ENCODE assay signal across 14 cellular contexts in the genomic region with DNA sequence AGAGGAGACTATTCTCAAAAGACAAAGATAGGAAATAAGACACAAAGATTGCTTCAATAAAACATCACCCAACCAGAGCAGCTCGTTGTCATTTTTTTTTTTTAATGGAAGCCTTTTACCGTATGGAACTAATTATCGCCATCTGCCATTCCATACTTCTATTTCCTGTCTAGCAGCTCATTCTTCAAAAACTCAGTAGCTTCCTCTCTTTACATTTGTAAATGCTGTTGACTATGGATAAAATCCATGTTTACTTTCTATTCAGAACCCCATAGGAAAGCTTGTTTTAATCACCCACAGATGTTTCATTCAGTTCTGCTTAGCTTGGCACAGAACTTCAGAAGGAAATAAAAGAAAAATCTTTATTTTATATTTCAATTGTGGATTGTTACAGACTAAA.
DNase-seq lines count a peak whose midpoint lies in the region; ATAC-seq and TF ChIP-seq lines count a peak whose summit lies in the region.
"Had no signal": no experiment of that assay in that cellular context is flagged by ENCODE, and none has a peak within 500 bp of the region (broad histone marks: within the 10 kb centered on the region; RNA-seq: fewer than 3 reads in every experiment).

No MANE protein-coding gene starts in this region.

- intact Hi-C loops in left ventricle myocardium inferior (cut with micrococcal nuclease) (no loop called here), natural killer cell (cut with micrococcal nuclease) (no loop called here)

- TF ChIP-seq CTCF in type B pancreatic cell (conservative IDR thresholded peaks at IDR 0.05) = no peak
- TF ChIP-seq CTCF in left ventricle myocardium inferior (IDR thresholded peaks at IDR 0.05; ENCODE audit: borderline replicate concordance) = no peak
- no peak for TF ChIP-seq CTCF in natural killer cell (IDR thresholded peaks at IDR 0.05)

- no peaks in the 10 kb centered on the region for H3K4me1 ChIP-seq in left ventricle myocardium inferior
- H3K4me1 ChIP-seq: colonic mucosa, esophagus muscularis mucosa, thyroid gland had no signal

- H3K4me3 ChIP-seq in left ventricle myocardium inferior = no peak overlapping the region
- H3K4me3 ChIP-seq: colonic mucosa, esophagus muscularis mucosa, thyroid gland had no signal

- H3K27me3 ChIP-seq in left ventricle myocardium inferior (ENCODE audit: low read depth) = no peaks in the 10 kb centered on the region
- H3K27me3 ChIP-seq: colonic mucosa, esophagus muscularis mucosa, thyroid gland had no signal

- no peaks in the 10 kb centered on the region for H3K36me3 ChIP-seq in left ventricle myocardium inferior
- H3K36me3 ChIP-seq: colonic mucosa, esophagus muscularis mucosa, thyroid gland had no signal

- no peak overlapping the region for H3K27ac ChIP-seq in left ventricle myocardium inferior (replicated peaks)
- H3K27ac ChIP-seq: colonic mucosa, esophagus muscularis mucosa, thyroid gland had no signal

- H3K27ac Mint-ChIP-seq in type B pancreatic cell (peak overlapping the region; percentile 9), natural killer cell (no peak overlapping the region)
- H3K27ac Mint-ChIP-seq: activated CD8-positive, alpha-beta T cell treated with anti-CD3 and anti-CD28 coated beads, Interleukin-2, amount 10 ng/mL, durations not matched to agents 7 days and 5 days; CD4-positive, alpha-beta memory T cell; naive thymus-derived CD8-positive, alpha-beta T cell had no signal

- peaks cover 22% of the 10 kb centered on the region for H3K9me3 ChIP-seq in left ventricle myocardium inferior (replicated peaks)
- H3K9me3 ChIP-seq: colonic mucosa, thyroid gland had no signal

- H3K36me3 Mint-ChIP-seq in type B pancreatic cell (no peaks in the 10 kb centered on the region), natural killer cell (no peaks in the 10 kb centered on the region)
- H3K36me3 Mint-ChIP-seq: CD4-positive, alpha-beta memory T cell had no signal

- H3K4me3 Mint-ChIP-seq in type B pancreatic cell (no peak overlapping the region), natural killer cell (no peak overlapping the region)
- H3K4me3 Mint-ChIP-seq: activated CD8-positive, alpha-beta T cell treated with anti-CD3 and anti-CD28 coated beads, Interleukin-2, amount 10 ng/mL, durations not matched to agents 7 days and 5 days; CD4-positive, alpha-beta memory T cell; naive thymus-derived CD8-positive, alpha-beta T cell had no signal

- peaks cover 10% of the 10 kb centered on the region for H3K4me1 Mint-ChIP-seq in type B pancreatic cell (ENCODE audit: unreplicated experiment)
- H3K4me1 Mint-ChIP-seq in natural killer cell = no peaks in the 10 kb centered on the region
- H3K4me1 Mint-ChIP-seq: CD4-positive, alpha-beta memory T cell; naive thymus-derived CD8-positive, alpha-beta T cell had no signal

- TF ChIP-seq POLR2A in erythroblast (IDR thresholded peaks at IDR 0.05; ENCODE audit: low read length) = no peak

- DNase-seq in HS-5 (ENCODE audit: low read depth) = peak; percentile 78
- DNase-seq in NCI-H2171 (lab: John Stamatoyannopoulos, UW) = peak; percentile 42
- peak; percentile 35 for DNase-seq in dedifferentiated amniotic fluid mesenchymal stem cell (ENCODE audit: extremely low spot score)
- DNase-seq in type B pancreatic cell (ENCODE audit: extremely low spot score, unreplicated experiment) = no peak
- no peak for DNase-seq in left ventricle myocardium inferior
- DNase-seq in natural killer cell = no peak
- no peak for DNase-seq in erythroblast (lab: John Stamatoyannopoulos, UW)
- DNase-seq: activated CD8-positive, alpha-beta T cell treated with anti-CD3 and anti-CD28 coated beads, Interleukin-2, amount 10 ng/mL, durations not matched to agents 7 days and 5 days; aorta; CD4-positive, alpha-beta memory T cell; colonic mucosa; naive thymus-derived CD8-positive, alpha-beta T cell; thyroid gland had no signal

- H3K27me3 Mint-ChIP-seq in type B pancreatic cell = no peaks in the 10 kb centered on the region
- peaks cover 0 to 8% of the 10 kb centered on the region in 2 donors for H3K27me3 Mint-ChIP-seq in natural killer cell (ENCODE audit: low read depth in 2 of 2)

- ATAC-seq in natural killer cell = no peak
- ATAC-seq: activated CD8-positive, alpha-beta T cell treated with anti-CD3 and anti-CD28 coated beads, Interleukin-2, amount 10 ng/mL, durations not matched to agents 7 days and 5 days; naive thymus-derived CD8-positive, alpha-beta T cell had no signal

- H3K9me3 Mint-ChIP-seq in type B pancreatic cell = peaks cover 4% of the 10 kb centered on the region
- peaks cover 0 to 3% of the 10 kb centered on the region in 2 donors for H3K9me3 Mint-ChIP-seq in natural killer cell

Comparison
In these comparisons a context has a peak if more than half of its experiments do, and no peak if none do; other contexts are left out.
1. DNase-seq: peak in HS-5 (single experiment), NCI-H2171 (single experiment) and dedifferentiated amniotic fluid mesenchymal stem cell (single experiment); none in type B pancreatic cell (single experiment), left ventricle myocardium inferior (single experiment), natural killer cell (single experiment) and erythroblast (0 of 2).